Comparison of ENCODE assay signal across 8 cellular contexts in genomic region chr17:63497708-63498483, GRCh38. TPM values are rescaled to one million over a fixed set of nuclear protein-coding genes. Genes with fewer than 3 reads are reported as not detected.
DNase-seq lines count a peak whose midpoint lies in the region; ATAC-seq and TF ChIP-seq lines count a peak whose summit lies in the region.

No MANE protein-coding gene starts in this region.

- intact Hi-C loops in CD8-positive, alpha-beta T cell (cut with DNase I, micrococcal nuclease): no loop called here
- intact Hi-C loops in Calu3 (cut with micrococcal nuclease; ENCODE audit: unreplicated experiment) (no loop called here), CD14-positive monocyte (cut with micrococcal nuclease) (no loop called here)

- no peak for ATAC-seq in CD8-positive, alpha-beta T cell

- no peak overlapping the region for H3K27ac ChIP-seq in OCI-LY1 (ENCODE audit: low read depth, low read length, poor library complexity, severe bottlenecking)
- H3K27ac ChIP-seq in CD8-positive, alpha-beta T cell (ENCODE audit: low read depth, low read length): no peak overlapping the region

- H4K20me1 ChIP-seq in OCI-LY1 (ENCODE audit: insufficient read depth, low read length): no peaks in the 10 kb centered on the region

- H3K79me2 ChIP-seq in OCI-LY1 (ENCODE audit: insufficient read depth, low read length): no peaks in the 10 kb centered on the region

- no peak overlapping the region for H3K27ac Mint-ChIP-seq in glutamatergic neuron (ENCODE audit: unreplicated experiment)
- H3K27ac Mint-ChIP-seq in CD8-positive, alpha-beta T cell: no peak overlapping the region
- H3K27ac Mint-ChIP-seq in Calu3 (ENCODE audit: unreplicated experiment): no peak overlapping the region
- no peak overlapping the region for H3K27ac Mint-ChIP-seq in CD14-positive monocyte

- no peak overlapping the region for H3K4me2 ChIP-seq in OCI-LY1 (ENCODE audit: low read length)

- TF ChIP-seq CTCF in AG04449 (IDR thresholded peaks at IDR 0.05; ENCODE audit: insufficient read depth, low read length, missing control alignments): peak; percentile 24
- TF ChIP-seq CTCF in GM12873 (IDR thresholded peaks at IDR 0.05; ENCODE audit: insufficient read depth, low read depth, low read length, missing control alignments): peak; percentile 42
- peak; percentile 41; the same call in 1 of the 2 replicates for TF ChIP-seq CTCF in OCI-LY1 (IDR thresholded peaks at IDR 0.05; ENCODE audit: low read length)
- TF ChIP-seq CTCF in glutamatergic neuron (IDR thresholded peaks at IDR 0.05; ENCODE audit: partially characterized antibody, unreplicated experiment): peak; percentile 27
- TF ChIP-seq CTCF in CD8-positive, alpha-beta T cell (IDR thresholded peaks at IDR 0.05): no peak
- no peak for TF ChIP-seq CTCF in Calu3 (IDR thresholded peaks at IDR 0.05; ENCODE audit: unreplicated experiment)
- no peak for TF ChIP-seq CTCF in CD14-positive monocyte (IDR thresholded peaks at IDR 0.05)

- H3K4me3 Mint-ChIP-seq in glutamatergic neuron (ENCODE audit: unreplicated experiment): no peak overlapping the region
- no peak overlapping the region for H3K4me3 Mint-ChIP-seq in CD8-positive, alpha-beta T cell
- no peak overlapping the region for H3K4me3 Mint-ChIP-seq in Calu3 (ENCODE audit: low read depth, unreplicated experiment)
- no peak overlapping the region for H3K4me3 Mint-ChIP-seq in CD14-positive monocyte

- no peaks in the 10 kb centered on the region for H3K36me3 ChIP-seq in OCI-LY1 (ENCODE audit: insufficient read depth, low read length)
- H3K36me3 ChIP-seq in CD8-positive, alpha-beta T cell (ENCODE audit: insufficient read depth, low read length): no peaks in the 10 kb centered on the region

- no peak for DNase-seq in AG04449 (ENCODE audit: low read depth, low spot score)
- DNase-seq in glutamatergic neuron: peak; percentile 47
- no peak for DNase-seq in GDM1 (lab: John Stamatoyannopoulos, UW)
- no peak for DNase-seq in CD8-positive, alpha-beta T cell
- no peak for DNase-seq in Calu3
- no peak for DNase-seq in CD14-positive monocyte (ENCODE audit: low spot score)

- H3F3A ChIP-seq in OCI-LY1 (ENCODE audit: insufficient read depth, low read length): no peaks in the 10 kb centered on the region

- H3K27me3 ChIP-seq in OCI-LY1 (ENCODE audit: insufficient read depth, low read length): no peaks in the 10 kb centered on the region
- H3K27me3 ChIP-seq in CD8-positive, alpha-beta T cell (ENCODE audit: insufficient read depth, low read length): no peaks in the 10 kb centered on the region

- no peak overlapping the region for H2AFZ ChIP-seq in OCI-LY1 (ENCODE audit: low read length)

- H3K9ac ChIP-seq in OCI-LY1 (ENCODE audit: low read length): no peak overlapping the region

- H3K36me3 Mint-ChIP-seq in glutamatergic neuron (ENCODE audit: unreplicated experiment) (no peaks in the 10 kb centered on the region), Calu3 (ENCODE audit: insufficient read depth, unreplicated experiment) (no peaks in the 10 kb centered on the region), CD14-positive monocyte (no peaks in the 10 kb centered on the region)
- no peaks in the 10 kb centered on the region for H3K36me3 Mint-ChIP-seq in CD8-positive, alpha-beta T cell

- H3K9me3 ChIP-seq in OCI-LY1 (ENCODE audit: low read length): no peaks in the 10 kb centered on the region
- no peaks in the 10 kb centered on the region for H3K9me3 ChIP-seq in CD8-positive, alpha-beta T cell (ENCODE audit: low read length)

- BruUV-seq in Calu3 (replicated peaks; lab: Mats Ljungman, UMichigan): no TSS peak

- H3K27me3 Mint-ChIP-seq in glutamatergic neuron (ENCODE audit: unreplicated experiment) (peaks cover 5% of the 10 kb centered on the region), Calu3 (ENCODE audit: unreplicated experiment) (peaks cover 27% of the 10 kb centered on the region), CD14-positive monocyte (ENCODE audit: low read depth in 3 of 3) (peaks cover 9 to 12% (median 10%) of the 10 kb centered on the region in 3 donors)
- H3K27me3 Mint-ChIP-seq in CD8-positive, alpha-beta T cell (ENCODE audit: low read depth): peaks cover 8% of the 10 kb centered on the region

- CTCF ChIA-PET in AG04449 (lab: Yijun Ruan, JAX) (interaction anchor here (0.6 to 3.0 kb wide), 4 partner anchors 19 to 115 kb away, joined by 3 to 19 read pairs (median 7); no protein-coding TSS in a partner anchor), Calu3 (lab: Charles Lee) (no interaction called here)
- CTCF ChIA-PET in CD8-positive, alpha-beta T cell (lab: Charles Lee): interaction anchor here (0.6 to 2.8 kb wide), 4 partner anchors 9 to 72 kb away, joined by 3 to 8 read pairs (median 4); no protein-coding TSS in a partner anchor

- H3K9me2 ChIP-seq in OCI-LY1 (ENCODE audit: low read depth, low read length): no peaks in the 10 kb centered on the region

- no peaks in the 10 kb centered on the region for H3K4me1 ChIP-seq in OCI-LY1 (ENCODE audit: insufficient read depth, low read length, severe bottlenecking)
- no peaks in the 10 kb centered on the region for H3K4me1 ChIP-seq in CD8-positive, alpha-beta T cell (ENCODE audit: insufficient read depth, low read length)

- H3K4me3 ChIP-seq in AG04449 (ENCODE audit: low read depth, low read length) (no peak overlapping the region), OCI-LY1 (ENCODE audit: low read depth, low read length, poor library complexity, severe bottlenecking) (no peak overlapping the region)
- H3K4me3 ChIP-seq in CD8-positive, alpha-beta T cell (ENCODE audit: low read depth, low read length): no peak overlapping the region

- H3K4me1 Mint-ChIP-seq in glutamatergic neuron (ENCODE audit: low read depth, unreplicated experiment): peaks cover 3% of the 10 kb centered on the region
- H3K4me1 Mint-ChIP-seq in CD8-positive, alpha-beta T cell (ENCODE audit: low read depth): no peaks in the 10 kb centered on the region
- H3K4me1 Mint-ChIP-seq in Calu3 (ENCODE audit: low read depth, unreplicated experiment): peaks cover 3% of the 10 kb centered on the region
- peaks cover 16% of the 10 kb centered on the region for H3K4me1 Mint-ChIP-seq in CD14-positive monocyte

- POLR2A ChIA-PET in AG04449 (lab: Yijun Ruan, JAX): no interaction called here
- POLR2A ChIA-PET in CD8-positive, alpha-beta T cell (lab: Charles Lee): no interaction called here

- peaks cover 1% of the 10 kb centered on the region for H3K9me3 Mint-ChIP-seq in glutamatergic neuron (ENCODE audit: unreplicated experiment)
- H3K9me3 Mint-ChIP-seq in CD8-positive, alpha-beta T cell: no peaks in the 10 kb centered on the region
- no peaks in the 10 kb centered on the region for H3K9me3 Mint-ChIP-seq in Calu3 (ENCODE audit: low read depth, unreplicated experiment)
- no peaks in the 10 kb centered on the region for H3K9me3 Mint-ChIP-seq in CD14-positive monocyte

RNA-seq across cellular contexts. Expression of gene ACE, which starts 21.0 kb away (rescaled TPM):
- total RNA-seq in glutamatergic neuron (ENCODE audit: unreplicated experiment): 3.7 TPM
- total RNA-seq in CD8-positive, alpha-beta T cell: 1 to 10 TPM; 4.3 to 5.5 TPM
- total RNA-seq in Calu3 (2022): 5.9 and 7.1 TPM in 2 replicates
- not detected for polyA plus RNA-seq in CD14-positive monocyte

RNA-seq across cellular contexts. Expression of gene KCNH6, which starts 25.3 kb away (rescaled TPM):
- total RNA-seq in glutamatergic neuron (ENCODE audit: unreplicated experiment) (4.1 TPM), Calu3 (2022) (not detected in 2 replicates)
- not detected for total RNA-seq in CD8-positive, alpha-beta T cell
- polyA plus RNA-seq in CD14-positive monocyte: not detected

RNA-seq across cellular contexts. Expression of gene CYB561, which starts 51.8 kb away (rescaled TPM):
- total RNA-seq in glutamatergic neuron (ENCODE audit: unreplicated experiment) (17.2 TPM), Calu3 (2022) (50.3 and 52.1 TPM in 2 replicates)
- total RNA-seq in CD8-positive, alpha-beta T cell: 10 to 100 TPM; 13.7 to 14.9 TPM
- 1 to 10 TPM; 5.2 to 8.3 TPM for polyA plus RNA-seq in CD14-positive monocyte

RNA-seq across cellular contexts. Expression of gene DCAF7, which starts 52.4 kb away (rescaled TPM):
- total RNA-seq in glutamatergic neuron (ENCODE audit: unreplicated experiment) (137 TPM), Calu3 (2022) (58.9 and 61.9 TPM in 2 replicates)
- total RNA-seq in CD8-positive, alpha-beta T cell: 10 to 100 TPM; 10.7 to 11.7 TPM
- 10 to 100 TPM; 58.1 to 89.4 TPM for polyA plus RNA-seq in CD14-positive monocyte

Comparison
In these comparisons a context has a peak if more than half of its experiments do, and no peak if none do; other contexts are left out.
1. CTCF ChIP-seq: peak in AG04449 (single experiment), GM12873 (single experiment), OCI-LY1 (single experiment) and glutamatergic neuron (single experiment); none in CD8-positive, alpha-beta T cell (single experiment), Calu3 (single experiment) and CD14-positive monocyte (single experiment).